Comparison of ENCODE assay signal across 10 cellular contexts in the genomic region with DNA sequence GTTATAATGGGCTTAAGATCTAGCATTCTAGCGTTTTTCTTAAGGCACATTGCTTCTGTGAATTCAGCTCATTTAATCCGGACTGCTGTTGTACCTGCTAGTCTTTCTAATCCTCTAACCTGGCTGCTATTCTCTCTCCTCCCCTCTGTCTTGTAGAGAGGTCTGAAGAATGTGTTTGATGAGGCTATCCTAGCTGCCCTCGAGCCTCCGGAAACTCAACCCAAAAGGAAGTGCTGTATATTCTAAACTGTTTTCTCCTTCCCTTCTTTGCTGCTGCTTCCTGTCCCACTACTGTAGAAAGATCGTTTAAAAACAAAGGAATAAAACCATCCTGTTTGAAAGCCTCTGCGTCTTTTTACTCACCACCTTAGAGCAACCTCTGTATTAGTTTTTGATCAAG. TPM values are rescaled to one million over a fixed set of nuclear protein-coding genes. Genes with fewer than 3 reads are reported as not detected.
DNase-seq lines count a peak whose midpoint lies in the region; ATAC-seq and TF ChIP-seq lines count a peak whose summit lies in the region.
"Had no signal": no experiment of that assay in that cellular context is flagged by ENCODE, and none has a peak within 500 bp of the region (broad histone marks: within the 10 kb centered on the region; RNA-seq: fewer than 3 reads in every experiment).

No MANE protein-coding gene starts in this region.

- H2BK12ac ChIP-seq in mesenchymal stem cell (ENCODE audit: low read length in 2 of 2): no peak overlapping the region

- intact Hi-C loops in activated T-helper 2 cell treated with anti-CD3 and anti-CD28 coated beads, Interferon-gamma antibody, Interleukin-2, Interleukin-4, amounts not matched to agents 10 μg/mL and 5 μg/mL and 100 μg/mL, durations not matched to agents 14 hours and 24 hours and 36 hours (cut with micrococcal nuclease): loop anchor here (2.0 kb wide), 2 partner anchors 15 to 35 kb away; no protein-coding TSS in a partner anchor

- no peak overlapping the region for H3K4ac ChIP-seq in mesenchymal stem cell (ENCODE audit: low read depth in 1 of 2, low read length in 2 of 2)

- WGBS in mesenchymal stem cell: 35% methylated on average over 4 of the region's 6 CpGs

- no peak for ATAC-seq in HG02571 (IDR thresholded peaks at IDR 0.05; ENCODE audit: unreplicated experiment)

- H3K9me3 ChIP-seq in BLaER1 treated with 17β-estradiol and CSF1 and Interleukin-3, amounts not matched to agents 10 nM and 100 nM (replicated peaks in 1 of 11): no peaks in the 10 kb centered on the region
- H3K9me3 ChIP-seq in mesenchymal stem cell (ENCODE audit: control insufficient read depth, low read length): no peaks in the 10 kb centered on the region

- peak overlapping the region; percentile 40 to 64 (median 54) for H3K9ac ChIP-seq in BLaER1 treated with 17β-estradiol and CSF1 and Interleukin-3, amounts not matched to agents 10 nM and 100 nM
- H3K9ac ChIP-seq in mesenchymal stem cell (ENCODE audit: low read length): peak overlapping the region; percentile 23

- H4K91ac ChIP-seq in mesenchymal stem cell (ENCODE audit: low read length): no peak overlapping the region

- DNase-seq in HFFc6: no peak
- no peak for DNase-seq in activated T-helper 2 cell treated with anti-CD3 and anti-CD28 coated beads, Interferon-gamma antibody, Interleukin-2, Interleukin-4, amounts not matched to agents 10 μg/mL and 5 μg/mL and 100 μg/mL, durations not matched to agents 14 hours and 24 hours and 36 hours (ENCODE audit: low spot score)
- no peak for DNase-seq in mesenchymal stem cell
- DNase-seq in cerebellum (ENCODE audit: low spot score): no peak
- DNase-seq in stimulated activated CD4-positive, alpha-beta T cell treated with anti-CD3 and anti-CD28 coated beads, Interleukin-4, amount 100 ng/mL, for 24 hours: no peak
- DNase-seq in NCI-H187 (lab: John Stamatoyannopoulos, UW): no peak
- DNase-seq: MM.1S, RPMI8226 had no signal

- no peak overlapping the region for H2BK5ac ChIP-seq in mesenchymal stem cell (ENCODE audit: low read depth, low read length, poor library complexity, severe bottlenecking)

- H2AK5ac ChIP-seq in mesenchymal stem cell (ENCODE audit: low read length, severe bottlenecking): no peak overlapping the region

- no peak overlapping the region for H3K14ac ChIP-seq in mesenchymal stem cell (ENCODE audit: low read length in 2 of 2)

- H3K27me3 Mint-ChIP-seq in HFFc6 (ENCODE audit: insufficient read depth): no peaks in the 10 kb centered on the region
- H3K27me3 Mint-ChIP-seq in activated T-helper 2 cell treated with anti-CD3 and anti-CD28 coated beads, Interferon-gamma antibody, Interleukin-2, Interleukin-4, amounts not matched to agents 10 μg/mL and 5 μg/mL and 100 μg/mL, durations not matched to agents 14 hours and 24 hours and 36 hours (ENCODE audit: low read depth): no peaks in the 10 kb centered on the region

- no peak overlapping the region for H2BK15ac ChIP-seq in mesenchymal stem cell (ENCODE audit: low read depth, poor library complexity, severe bottlenecking)

- H3K23ac ChIP-seq in mesenchymal stem cell (ENCODE audit: low read length in 2 of 2): no peak overlapping the region

- H3K27me3 ChIP-seq in BLaER1 treated with 17β-estradiol and CSF1 and Interleukin-3, amounts not matched to agents 10 nM and 100 nM: no peaks in the 10 kb centered on the region
- no peaks in the 10 kb centered on the region for H3K27me3 ChIP-seq in mesenchymal stem cell (ENCODE audit: control insufficient read depth in 1 of 2, insufficient read depth in 1 of 2, low read length in 2 of 2)

- H3K4me2 ChIP-seq in BLaER1 treated with 17β-estradiol and CSF1 and Interleukin-3, amounts not matched to agents 10 nM and 100 nM: peak overlapping the region; percentile 71 to 87 (median 82)
- H3K4me2 ChIP-seq in mesenchymal stem cell (ENCODE audit: low read length, poor library complexity, severe bottlenecking): no peak overlapping the region

- peak overlapping the region; percentile 1 to 44 (median 14); a peak in 11 of 20 replicates for H3K4me3 ChIP-seq in BLaER1 treated with 17β-estradiol and CSF1 and Interleukin-3, amounts not matched to agents 10 nM and 100 nM
- H3K4me3 ChIP-seq in mesenchymal stem cell (ENCODE audit: insufficient read depth in 1 of 2, low read depth in 1 of 2, low read length in 2 of 2): no peak overlapping the region

- H3K4me1 ChIP-seq in BLaER1 treated with 17β-estradiol and CSF1 and Interleukin-3, amounts not matched to agents 10 nM and 100 nM: peaks cover 39 to 81% (median 66%) of the 10 kb centered on the region in 10 experiments
- H3K4me1 ChIP-seq in mesenchymal stem cell (ENCODE audit: control insufficient read depth, insufficient read depth, low read depth, low read length): peaks cover 4% of the 10 kb centered on the region

- H3K36me3 Mint-ChIP-seq in HFFc6 (ENCODE audit: low read depth): peaks cover 47% of the 10 kb centered on the region
- H3K36me3 Mint-ChIP-seq in activated T-helper 2 cell treated with anti-CD3 and anti-CD28 coated beads, Interferon-gamma antibody, Interleukin-2, Interleukin-4, amounts not matched to agents 10 μg/mL and 5 μg/mL and 100 μg/mL, durations not matched to agents 14 hours and 24 hours and 36 hours (ENCODE audit: low read depth): peaks cover 85% of the 10 kb centered on the region

- peaks cover 74 to 91% (median 80%) of the 10 kb centered on the region in 11 experiments for H3K36me3 ChIP-seq in BLaER1 treated with 17β-estradiol and CSF1 and Interleukin-3, amounts not matched to agents 10 nM and 100 nM
- peaks cover 2 to 81% of the 10 kb centered on the region in 2 experiments for H3K36me3 ChIP-seq in mesenchymal stem cell (ENCODE audit: control insufficient read depth in 1 of 2, insufficient read depth in 2 of 2, low read depth in 1 of 2, low read length in 2 of 2)

- peak overlapping the region in 10 of 11 experiments; percentile 21 to 60 (median 53); a peak in 19 of 22 replicates for H3K27ac ChIP-seq in BLaER1 treated with 17β-estradiol and CSF1 and Interleukin-3, amounts not matched to agents 10 nM and 100 nM
- peak overlapping the region; percentile 3 for H3K27ac ChIP-seq in mesenchymal stem cell (ENCODE audit: low read length, poor library complexity, severe bottlenecking)

- H3K4me3 Mint-ChIP-seq in HFFc6: peak overlapping the region; percentile 10
- H3K4me3 Mint-ChIP-seq in activated T-helper 2 cell treated with anti-CD3 and anti-CD28 coated beads, Interferon-gamma antibody, Interleukin-2, Interleukin-4, amounts not matched to agents 10 μg/mL and 5 μg/mL and 100 μg/mL, durations not matched to agents 14 hours and 24 hours and 36 hours (ENCODE audit: low read depth): peak overlapping the region; percentile 65

- H3K4me1 Mint-ChIP-seq in HFFc6 (ENCODE audit: low read depth): peaks cover 73% of the 10 kb centered on the region
- peaks cover 71% of the 10 kb centered on the region for H3K4me1 Mint-ChIP-seq in activated T-helper 2 cell treated with anti-CD3 and anti-CD28 coated beads, Interferon-gamma antibody, Interleukin-2, Interleukin-4, amounts not matched to agents 10 μg/mL and 5 μg/mL and 100 μg/mL, durations not matched to agents 14 hours and 24 hours and 36 hours (ENCODE audit: low read depth)

- H3K18ac ChIP-seq in mesenchymal stem cell (ENCODE audit: low read depth in 1 of 2, low read length in 2 of 2): no peak overlapping the region

- no peak overlapping the region for H4K8ac ChIP-seq in mesenchymal stem cell (ENCODE audit: low read length)

- peaks cover under 1% of the 10 kb centered on the region for H3K79me1 ChIP-seq in mesenchymal stem cell (replicated peaks; ENCODE audit: low read length, poor library complexity, severe bottlenecking)

- no peak for TF ChIP-seq CTCF in HFFc6 (IDR thresholded peaks at IDR 0.05)

- H2BK120ac ChIP-seq in mesenchymal stem cell (ENCODE audit: low read depth, low read length): no peak overlapping the region

- H3K27ac Mint-ChIP-seq in HFFc6: peak overlapping the region; percentile 60
- H3K27ac Mint-ChIP-seq in activated T-helper 2 cell treated with anti-CD3 and anti-CD28 coated beads, Interferon-gamma antibody, Interleukin-2, Interleukin-4, amounts not matched to agents 10 μg/mL and 5 μg/mL and 100 μg/mL, durations not matched to agents 14 hours and 24 hours and 36 hours: peak overlapping the region; percentile 67

- H2AFZ ChIP-seq in mesenchymal stem cell (ENCODE audit: low read depth, low read length): no peak overlapping the region

- H4K20me1 ChIP-seq in BLaER1 treated with 17β-estradiol and CSF1 and Interleukin-3, amounts not matched to agents 10 nM and 100 nM: peaks cover 72 to 100% (median 92%) of the 10 kb centered on the region in 11 experiments

- H3K9me3 Mint-ChIP-seq in HFFc6: no peaks in the 10 kb centered on the region
- no peaks in the 10 kb centered on the region for H3K9me3 Mint-ChIP-seq in activated T-helper 2 cell treated with anti-CD3 and anti-CD28 coated beads, Interferon-gamma antibody, Interleukin-2, Interleukin-4, amounts not matched to agents 10 μg/mL and 5 μg/mL and 100 μg/mL, durations not matched to agents 14 hours and 24 hours and 36 hours

RNA-seq across cellular contexts. Expression of gene CDC42, which starts 37.3 kb away (rescaled TPM):
- total RNA-seq in HFFc6 (2021; fragmentation: NEBNext Ultra II Directional; extraction: Animal tissue kit (Norgen Biotek cat#: 25700)): 100 to 1,000 TPM; 273 to 298 (median 280) TPM
- total RNA-seq in activated T-helper 2 cell treated with anti-CD3 and anti-CD28 coated beads, Interferon-gamma antibody, Interleukin-2, Interleukin-4, amounts not matched to agents 10 μg/mL and 5 μg/mL and 100 μg/mL, durations not matched to agents 14 hours and 24 hours and 36 hours: 342 and 350 TPM in 2 replicates
- 316 TPM for polyA plus RNA-seq in mesenchymal stem cell (2013, experiment 1 of 2)
- 326 TPM for polyA plus RNA-seq in mesenchymal stem cell (2013, experiment 2 of 2)
- 251 TPM for total RNA-seq in cerebellum

RNA-seq across cellular contexts. Expression of gene WNT4, which starts 53.1 kb away (rescaled TPM):
- total RNA-seq in HFFc6 (2021; fragmentation: NEBNext Ultra II Directional; extraction: Animal tissue kit (Norgen Biotek cat#: 25700)): not detected
- total RNA-seq in activated T-helper 2 cell treated with anti-CD3 and anti-CD28 coated beads, Interferon-gamma antibody, Interleukin-2, Interleukin-4, amounts not matched to agents 10 μg/mL and 5 μg/mL and 100 μg/mL, durations not matched to agents 14 hours and 24 hours and 36 hours: not detected in 2 replicates
- polyA plus RNA-seq in mesenchymal stem cell (2013, experiment 1 of 2): 2.9 TPM
- 3.2 TPM for polyA plus RNA-seq in mesenchymal stem cell (2013, experiment 2 of 2)
- total RNA-seq in cerebellum: 3.7 TPM

Comparison
In these comparisons a context has a peak if more than half of its experiments do, and no peak if none do; other contexts are left out.
1. H3K4me3 ChIP-seq: peak in BLaER1 treated with 17β-estradiol and CSF1 and Interleukin-3, amounts not matched to agents 10 nM and 100 nM (10 of 10); none in mesenchymal stem cell (0 of 2).